Comparison of ENCODE assay signal across 8 cellular contexts in genomic region chr9:79570449-79571308, GRCh38. TPM values are rescaled to one million over a fixed set of nuclear protein-coding genes. Genes with fewer than 3 reads are reported as not detected.
DNase-seq lines count a peak whose midpoint lies in the region; ATAC-seq and TF ChIP-seq lines count a peak whose summit lies in the region.

No MANE protein-coding gene starts in this region.

- H3K4me3 ChIP-seq in DND-41 (ENCODE audit: low read depth in 1 of 2, low read length in 2 of 2) (peak overlapping the region; percentile 41 to 76; a peak in 3 of 4 replicates), endodermal cell (ENCODE audit: low read length) (peak overlapping the region; percentile 83), mucosa of descending colon (peak overlapping the region; percentile 96)
- peak overlapping the region; percentile 84 for H3K4me3 ChIP-seq in Jurkat, Clone E6-1 (ENCODE audit: low read length)

- POLR2A ChIA-PET in activated CD8-positive, alpha-beta T cell treated with anti-CD3 and anti-CD28 coated beads for 36 hours (lab: Charles Lee), result interaction anchor here (0.6 to 2.5 kb wide), 9 partner anchors 13 to 253 kb away, joined by 3 to 32 read pairs (median 3); no protein-coding TSS in a partner anchor

- peaks cover 4% of the 10 kb centered on the region for H3K27me3 Mint-ChIP-seq in activated CD8-positive, alpha-beta T cell treated with anti-CD3 and anti-CD28 coated beads for 36 hours
- H3K27me3 Mint-ChIP-seq in endodermal cell (ENCODE audit: insufficient read depth), result peaks cover 19% of the 10 kb centered on the region

- no peaks in the 10 kb centered on the region for H3K9me3 Mint-ChIP-seq in activated CD8-positive, alpha-beta T cell treated with anti-CD3 and anti-CD28 coated beads for 36 hours
- H3K9me3 Mint-ChIP-seq in endodermal cell, result no peaks in the 10 kb centered on the region

- CTCF ChIA-PET in activated CD8-positive, alpha-beta T cell treated with anti-CD3 and anti-CD28 coated beads for 36 hours (lab: Charles Lee), result interaction anchor here (1.4 to 1.5 kb wide), 2 partner anchors 17 to 92 kb away, joined by 3 to 4 read pairs; no protein-coding TSS in a partner anchor

- H3K9me3 ChIP-seq in DND-41 (ENCODE audit: insufficient read depth, low read length, severe bottlenecking) (no peaks in the 10 kb centered on the region), endodermal cell (ENCODE audit: control insufficient read depth, low read length) (peaks cover 10% of the 10 kb centered on the region), mucosa of descending colon (no peaks in the 10 kb centered on the region)

- H3K36me3 ChIP-seq in DND-41 (ENCODE audit: insufficient read depth, low read length) (no peaks in the 10 kb centered on the region), endodermal cell (ENCODE audit: control insufficient read depth, insufficient read depth, low read length) (no peaks in the 10 kb centered on the region), mucosa of descending colon (ENCODE audit: low read depth) (no peaks in the 10 kb centered on the region)

- peak overlapping the region; percentile 87 for H2AFZ ChIP-seq in DND-41 (ENCODE audit: low read depth, low read length)

- peaks cover 7% of the 10 kb centered on the region for H3K79me2 ChIP-seq in DND-41 (ENCODE audit: insufficient read depth, low read length)

- peak overlapping the region; percentile 83 for H3K4me2 ChIP-seq in DND-41 (ENCODE audit: insufficient read depth, low read length)

- H3K27ac ChIP-seq in DND-41 (ENCODE audit: low read length) (peak overlapping the region; percentile 74), endodermal cell (ENCODE audit: low read depth, low read length) (peak overlapping the region; percentile 98)

- H3K27ac Mint-ChIP-seq in activated CD8-positive, alpha-beta T cell treated with anti-CD3 and anti-CD28 coated beads for 36 hours, result no peak overlapping the region
- peak overlapping the region; percentile 76 for H3K27ac Mint-ChIP-seq in endodermal cell

- DNase-seq in DND-41 (no peak), endodermal cell (peak; percentile 78), mucosa of descending colon (peak; percentile 36 to 69 (median 57)), superior temporal gyrus (ENCODE audit: extremely low spot score) (peak; percentile 72), DMS153 (lab: John Stamatoyannopoulos, UW) (no peak)
- DNase-seq in Jurkat, Clone E6-1 (ENCODE audit: low read depth, low spot score), result no peak
- DNase-seq in activated CD8-positive, alpha-beta T cell treated with anti-CD3 and anti-CD28 coated beads for 36 hours, result peak; percentile 73

- H3K4me3 Mint-ChIP-seq in activated CD8-positive, alpha-beta T cell treated with anti-CD3 and anti-CD28 coated beads for 36 hours, result no peak overlapping the region
- H3K4me3 Mint-ChIP-seq in endodermal cell, result no peak overlapping the region

- H3K36me3 Mint-ChIP-seq in activated CD8-positive, alpha-beta T cell treated with anti-CD3 and anti-CD28 coated beads for 36 hours (ENCODE audit: low read depth), result peaks cover 6% of the 10 kb centered on the region
- no peaks in the 10 kb centered on the region for H3K36me3 Mint-ChIP-seq in endodermal cell (ENCODE audit: low read depth)

- H3K27me3 ChIP-seq in DND-41 (ENCODE audit: insufficient read depth, low read length, poor library complexity), result peaks cover 5% of the 10 kb centered on the region
- H3K27me3 ChIP-seq in endodermal cell (ENCODE audit: control insufficient read depth, insufficient read depth, low read length, poor library complexity, severe bottlenecking), result peaks cover 25% of the 10 kb centered on the region

- TF ChIP-seq CTCF in DND-41 (IDR thresholded peaks at IDR 0.05; ENCODE audit: borderline replicate concordance, extremely low read depth, low read length, poor library complexity, severe bottlenecking) (no peak), endodermal cell (conservative IDR thresholded peaks at IDR 0.05) (no peak), mucosa of descending colon (IDR thresholded peaks at IDR 0.05) (no peak)
- no peak for TF ChIP-seq CTCF in activated CD8-positive, alpha-beta T cell treated with anti-CD3 and anti-CD28 coated beads for 36 hours (IDR thresholded peaks at IDR 0.05)

- H3K9ac ChIP-seq in DND-41 (ENCODE audit: low read depth, low read length) (peak overlapping the region; percentile 69), endodermal cell (ENCODE audit: extremely low read depth, low read length, poor library complexity, severe bottlenecking) (peak overlapping the region; percentile 73)

- WGBS in endodermal cell (ENCODE audit: insufficient coverage in 1 of 2, insufficient read length in 1 of 2), 2 experiments, result 0 to 1% methylated on average over 19 to 67 of the region's 69 CpGs

- H3K4me1 ChIP-seq in DND-41 (ENCODE audit: insufficient read depth, low read length) (peaks cover 32% of the 10 kb centered on the region), endodermal cell (ENCODE audit: control insufficient read depth, insufficient read depth, low read length) (peaks cover 4% of the 10 kb centered on the region), mucosa of descending colon (ENCODE audit: low read depth) (no peaks in the 10 kb centered on the region)

- ATAC-seq in DND-41 (ENCODE audit: insufficient read depth, low read depth) (no peak), mucosa of descending colon (no peak), GM19455 (IDR thresholded peaks at IDR 0.05; ENCODE audit: unreplicated experiment) (no peak)
- peak; percentile 4 for ATAC-seq in activated CD8-positive, alpha-beta T cell treated with anti-CD3 and anti-CD28 coated beads for 36 hours

- peaks cover 25% of the 10 kb centered on the region for H3K4me1 Mint-ChIP-seq in activated CD8-positive, alpha-beta T cell treated with anti-CD3 and anti-CD28 coated beads for 36 hours (ENCODE audit: low read depth)
- peaks cover 16% of the 10 kb centered on the region for H3K4me1 Mint-ChIP-seq in endodermal cell

- peaks cover 10% of the 10 kb centered on the region; the same call in 1 of the 2 replicates for H4K20me1 ChIP-seq in DND-41 (ENCODE audit: insufficient read depth, low read length)

- intact Hi-C loops in activated CD8-positive, alpha-beta T cell treated with anti-CD3 and anti-CD28 coated beads for 36 hours (cut with micrococcal nuclease), result loop anchor here (5.0 to 10.0 kb wide), 3 partner anchors 93 to 244 kb away; no protein-coding TSS in a partner anchor
- intact Hi-C loops in mucosa of descending colon (cut with DNase I, micrococcal nuclease), result no loop called here

RNA-seq across cellular contexts. Expression of gene TLE4, which starts 1.1 kb away (rescaled TPM):
- polyA plus RNA-seq in Jurkat, Clone E6-1 (2012; ENCODE audit: insufficient read depth, insufficient read length), result 8.7 TPM
- total RNA-seq in activated CD8-positive, alpha-beta T cell treated with anti-CD3 and anti-CD28 coated beads for 36 hours, result 10 to 100 TPM; 30.8 to 31.9 TPM
- 10 to 100 TPM; 16.7 to 25.5 TPM for total RNA-seq in endodermal cell
- 101 TPM for polyA plus RNA-seq in endodermal cell (2013, experiment 1 of 2)
- 102 TPM for polyA plus RNA-seq in endodermal cell (2013, experiment 2 of 2)
- total RNA-seq in mucosa of descending colon, result 10 to 100 TPM; 23.9 to 38.4 (median 29.8) TPM

Comparison
In these comparisons a context has a peak if more than half of its experiments do, and no peak if none do; other contexts are left out.
1. DNase-seq: peak in activated CD8-positive, alpha-beta T cell treated with anti-CD3 and anti-CD28 coated beads for 36 hours (single experiment), endodermal cell (single experiment), mucosa of descending colon (3 of 3) and superior temporal gyrus (single experiment); none in DND-41 (single experiment), Jurkat, Clone E6-1 (single experiment) and DMS153 (single experiment).
2. Peak in every context shown above with its lines, with median percentiles within 50 percentile points of each other: H3K4me3 ChIP-seq.